20 cellular contexts compared by ENCODE assay signal in genomic region chr3:42128526-42128925, GRCh38. TPM values are rescaled to one million over a fixed set of nuclear protein-coding genes. Genes with fewer than 3 reads are reported as not detected.
DNase-seq lines count a peak whose midpoint lies in the region; ATAC-seq and TF ChIP-seq lines count a peak whose summit lies in the region.
"Had no signal": no experiment of that assay in that cellular context is flagged by ENCODE, and none has a peak within 500 bp of the region (broad histone marks: within the 10 kb centered on the region; RNA-seq: fewer than 3 reads in every experiment).

No MANE protein-coding gene starts in this region.

- H3K9me3 Mint-ChIP-seq in activated T-helper 17 cell treated with anti-CD3 and anti-CD28 coated beads, Interleukin-2, amount 50 U/mL, for 72 hours, result no peaks in the 10 kb centered on the region

- peak overlapping the region; percentile 2 for H3K27ac Mint-ChIP-seq in activated T-helper 17 cell treated with anti-CD3 and anti-CD28 coated beads, Interleukin-2, amount 50 U/mL, for 72 hours
- H3K27ac Mint-ChIP-seq: activated CD8-positive, alpha-beta T cell treated with anti-CD3 and anti-CD28 coated beads, Interleukin-2, amount 10 ng/mL, durations not matched to agents 7 days and 5 days had no signal

- no peak overlapping the region for H3K4me2 ChIP-seq in mesenchymal stem cell (ENCODE audit: low read length, poor library complexity, severe bottlenecking)

- 38 to 51% (median 45%) methylated on average over 1 of the region's 1 CpG for WGBS in heart left ventricle, 4 donors
- no CpG with 5 or more reads among the region's 1 CpG for WGBS in mesenchymal stem cell

- no peak overlapping the region for H3K4ac ChIP-seq in mesenchymal stem cell (ENCODE audit: low read depth in 1 of 2, low read length in 2 of 2)

- no peak overlapping the region for H2BK5ac ChIP-seq in mesenchymal stem cell (ENCODE audit: low read depth, low read length, poor library complexity, severe bottlenecking)

- no peak for ATAC-seq in heart left ventricle
- ATAC-seq in activated T-helper 17 cell treated with anti-CD3 and anti-CD28 coated beads, Interleukin-2, amount 50 U/mL, for 72 hours (replicated peaks), result no peak
- ATAC-seq: activated CD8-positive, alpha-beta T cell treated with anti-CD3 and anti-CD28 coated beads, Interleukin-2, amount 10 ng/mL, durations not matched to agents 7 days and 5 days had no signal

- H3K4me3 Mint-ChIP-seq in activated T-helper 17 cell treated with anti-CD3 and anti-CD28 coated beads, Interleukin-2, amount 50 U/mL, for 72 hours, result no peak overlapping the region
- H3K4me3 Mint-ChIP-seq: activated CD8-positive, alpha-beta T cell treated with anti-CD3 and anti-CD28 coated beads, Interleukin-2, amount 10 ng/mL, durations not matched to agents 7 days and 5 days had no signal

- no peak overlapping the region for H3K18ac ChIP-seq in mesenchymal stem cell (ENCODE audit: low read depth in 1 of 2, low read length in 2 of 2)

- H3K23ac ChIP-seq in mesenchymal stem cell (ENCODE audit: low read length in 2 of 2), result no peak overlapping the region

- H4K8ac ChIP-seq in mesenchymal stem cell (ENCODE audit: low read length), result no peak overlapping the region

- TF ChIP-seq CTCF in left ventricle myocardium inferior (IDR thresholded peaks at IDR 0.05; ENCODE audit: borderline replicate concordance) (no peak), heart left ventricle (IDR thresholded peaks at IDR 0.05) (no peak)

- H2AFZ ChIP-seq in mesenchymal stem cell (ENCODE audit: low read depth, low read length), result no peak overlapping the region

- H3K9ac ChIP-seq in mesenchymal stem cell (ENCODE audit: low read length), result peak overlapping the region; percentile 27

- no peak overlapping the region for H2BK12ac ChIP-seq in mesenchymal stem cell (ENCODE audit: low read length in 2 of 2)

- H2AK5ac ChIP-seq in mesenchymal stem cell (ENCODE audit: low read length, severe bottlenecking), result no peak overlapping the region

- H3K79me1 ChIP-seq in mesenchymal stem cell (replicated peaks; ENCODE audit: low read length, poor library complexity, severe bottlenecking), result peaks cover 31% of the 10 kb centered on the region

- DNase-seq in left ventricle myocardium inferior (no peak), heart left ventricle (no peak), mesenchymal stem cell (no peak), cerebellar cortex (ENCODE audit: low spot score) (no peak), C1 segment of cervical spinal cord (lab: John Stamatoyannopoulos, UW) (no peak), COLO668 (lab: John Stamatoyannopoulos, UW; ENCODE audit: unreplicated experiment) (no peak)
- DNase-seq in effector memory CD4-positive, alpha-beta T cell, result no peak
- DNase-seq: activated CD8-positive, alpha-beta T cell treated with anti-CD3 and anti-CD28 coated beads, Interleukin-2, amount 10 ng/mL, durations not matched to agents 7 days and 5 days; activated naive CD4-positive, alpha-beta T cell treated with Interleukin-2 at 50 U/mL for 16 hours; activated T-cell treated with anti-CD3 and anti-CD28 coated beads, Interleukin-2, amount 50 U/mL, for 1 hour; lower lobe of right lung; NCI-H1436 treated with DMSO at 0.1 percent for 48 hours; NCI-H524; Right ventricle myocardium superior; stimulated activated naive CD4-positive, alpha-beta T cell treated with Interleukin-2 at 50 U/mL for 16 hours; SW 1271; upper lobe of left lung had no signal

- H3K14ac ChIP-seq in mesenchymal stem cell (ENCODE audit: low read length in 2 of 2), result no peak overlapping the region

- H3K9me3 ChIP-seq in left ventricle myocardium inferior (replicated peaks) (no peaks in the 10 kb centered on the region), heart left ventricle (no peaks in the 10 kb centered on the region), mesenchymal stem cell (ENCODE audit: control insufficient read depth, low read length) (no peaks in the 10 kb centered on the region)
- H3K9me3 ChIP-seq in effector memory CD4-positive, alpha-beta T cell (ENCODE audit: control insufficient read depth, low read length), result no peaks in the 10 kb centered on the region
- H3K9me3 ChIP-seq: HAP-1, lower lobe of right lung, upper lobe of left lung had no signal

- no peaks in the 10 kb centered on the region for H3K27me3 ChIP-seq in left ventricle myocardium inferior (ENCODE audit: low read depth)
- no peaks in the 10 kb centered on the region for H3K27me3 ChIP-seq in heart left ventricle
- no peaks in the 10 kb centered on the region for H3K27me3 ChIP-seq in mesenchymal stem cell (ENCODE audit: control insufficient read depth in 1 of 2, insufficient read depth in 1 of 2, low read length in 2 of 2)
- H3K27me3 ChIP-seq in effector memory CD4-positive, alpha-beta T cell (replicated peaks; ENCODE audit: control insufficient read depth, insufficient read depth, low read length, poor library complexity, severe bottlenecking), result no peaks in the 10 kb centered on the region
- H3K27me3 ChIP-seq: cardiac muscle cell, upper lobe of left lung had no signal

- H3K4me1 ChIP-seq in left ventricle myocardium inferior, result peaks cover 45% of the 10 kb centered on the region
- H3K4me1 ChIP-seq in heart left ventricle, result peaks cover 0 to 33% (median 13%) of the 10 kb centered on the region in 12 donors
- H3K4me1 ChIP-seq in mesenchymal stem cell (ENCODE audit: control insufficient read depth, insufficient read depth, low read depth, low read length), result peaks cover 6% of the 10 kb centered on the region
- no peaks in the 10 kb centered on the region for H3K4me1 ChIP-seq in effector memory CD4-positive, alpha-beta T cell (ENCODE audit: control insufficient read depth, insufficient read depth, low read length, poor library complexity, severe bottlenecking)
- H3K4me1 ChIP-seq: HAP-1 had no signal

- peaks cover 7% of the 10 kb centered on the region for H3K4me1 Mint-ChIP-seq in activated T-helper 17 cell treated with anti-CD3 and anti-CD28 coated beads, Interleukin-2, amount 50 U/mL, for 72 hours

- H2BK15ac ChIP-seq in mesenchymal stem cell (ENCODE audit: low read depth, poor library complexity, severe bottlenecking), result no peak overlapping the region

- intact Hi-C loops in left ventricle myocardium inferior (cut with micrococcal nuclease), result no loop called here
- intact Hi-C loops in heart left ventricle (cut with DNase I), result loop anchor here in 2 of 10 donors (5.0 to 10.0 kb wide), 2 partner anchors 49 to 316 kb away; no protein-coding TSS in a partner anchor

- H3K4me3 ChIP-seq in left ventricle myocardium inferior (no peak overlapping the region), heart left ventricle (no peak overlapping the region), mesenchymal stem cell (ENCODE audit: insufficient read depth in 1 of 2, low read depth in 1 of 2, low read length in 2 of 2) (no peak overlapping the region)
- no peak overlapping the region for H3K4me3 ChIP-seq in effector memory CD4-positive, alpha-beta T cell (ENCODE audit: insufficient read depth, low read depth, low read length, poor library complexity, severe bottlenecking)
- H3K4me3 ChIP-seq: cardiac muscle cell, HAP-1, lower lobe of right lung, upper lobe of left lung had no signal

- H3K36me3 ChIP-seq in left ventricle myocardium inferior (peaks cover 20% of the 10 kb centered on the region), heart left ventricle (peaks cover 0 to 43% (median 20%) of the 10 kb centered on the region in 9 donors), mesenchymal stem cell (ENCODE audit: control insufficient read depth in 1 of 2, insufficient read depth in 2 of 2, low read depth in 1 of 2, low read length in 2 of 2) (peaks cover 4 to 72% of the 10 kb centered on the region in 2 experiments)
- H3K36me3 ChIP-seq in effector memory CD4-positive, alpha-beta T cell (ENCODE audit: control insufficient read depth, insufficient read depth, low read length), result peaks cover 4% of the 10 kb centered on the region
- H3K36me3 ChIP-seq: HAP-1 had no signal

- no peaks in the 10 kb centered on the region for H3K27me3 Mint-ChIP-seq in activated T-helper 17 cell treated with anti-CD3 and anti-CD28 coated beads, Interleukin-2, amount 50 U/mL, for 72 hours

- H2BK120ac ChIP-seq in mesenchymal stem cell (ENCODE audit: low read depth, low read length), result no peak overlapping the region

- no peak for TF ChIP-seq POLR2A in heart left ventricle (IDR thresholded peaks at IDR 0.05)

- no peak overlapping the region for H4K91ac ChIP-seq in mesenchymal stem cell (ENCODE audit: low read length)

- H3K27ac ChIP-seq in left ventricle myocardium inferior (replicated peaks) (peak overlapping the region; percentile 8), heart left ventricle (no peak overlapping the region), mesenchymal stem cell (ENCODE audit: low read length, poor library complexity, severe bottlenecking) (no peak overlapping the region)
- H3K27ac ChIP-seq in effector memory CD4-positive, alpha-beta T cell (ENCODE audit: insufficient read depth, low read length, poor library complexity, severe bottlenecking), result no peak overlapping the region
- H3K27ac ChIP-seq: cardiac muscle cell had no signal

- peaks cover 50% of the 10 kb centered on the region for H3K36me3 Mint-ChIP-seq in activated T-helper 17 cell treated with anti-CD3 and anti-CD28 coated beads, Interleukin-2, amount 50 U/mL, for 72 hours (ENCODE audit: low read depth)

RNA-seq across cellular contexts. Expression of gene TRAK1, which starts 37.4 kb away (rescaled TPM):
- total RNA-seq in left ventricle myocardium inferior, result 264 TPM
- total RNA-seq in heart left ventricle, result 100 to 1,000 TPM; 149 to 364 (median 272) TPM
- polyA plus RNA-seq in heart left ventricle, result 10 to 100 TPM; 53.3 to 76.3 TPM
- total RNA-seq in activated T-helper 17 cell treated with anti-CD3 and anti-CD28 coated beads, Interleukin-2, amount 50 U/mL, for 72 hours, result 10 to 100 TPM; 17.4 to 23.8 TPM
- polyA plus RNA-seq in mesenchymal stem cell (2013, experiment 1 of 2), result 15.5 TPM
- 15.9 TPM for polyA plus RNA-seq in mesenchymal stem cell (2013, experiment 2 of 2)

Comparison
In these comparisons a context has a peak if more than half of its experiments do, and no peak if none do; other contexts are left out.
1. RNA of gene TRAK1, which starts 37.4 kb away (total RNA-seq): 149 to 364 TPM in heart left ventricle and 264 TPM in left ventricle myocardium inferior (single experiment); 17.4 to 23.8 TPM in activated T-helper 17 cell treated with anti-CD3 and anti-CD28 coated beads, Interleukin-2, amount 50 U/mL, for 72 hours; every median in the first group is over 4 times any median in the second.